8 cellular contexts compared by ENCODE assay signal in genomic region chr15:75203017-75203907, GRCh38. TPM values are rescaled to one million over a fixed set of nuclear protein-coding genes. Genes with fewer than 3 reads are reported as not detected.
DNase-seq lines count a peak whose midpoint lies in the region; ATAC-seq and TF ChIP-seq lines count a peak whose summit lies in the region.

No MANE protein-coding gene starts in this region.

- DNase-seq in RKO (ENCODE audit: low spot score) (peak; percentile 32), epithelial cell of prostate (ENCODE audit: low read depth, low spot score) (no peak), ovary (peak in 2 of 5 donors; percentile 56 to 58), cerebellar cortex (ENCODE audit: low spot score) (no peak), NOMO-1 (lab: John Stamatoyannopoulos, UW; ENCODE audit: unreplicated experiment in 2 of 2) (no peak), SHP77 treated with DMSO at 0.1 percent for 48 hours (lab: John Stamatoyannopoulos, UW) (no peak)

- H3K4me3 ChIP-seq in ovary, result peak overlapping the region; percentile 82

- intact Hi-C loops in ovary (cut with DNase I), result loop anchor here (2.0 to 10.0 kb wide), 4 partner anchors 160 to 418 kb away; partner anchors contain the start of genes CSK (in 1 of the 4) and RPP25 (in 1 of the 4)

- no peak for TF ChIP-seq EP300 in ovary (IDR thresholded peaks at IDR 0.05)

- H3K36me3 ChIP-seq in ES-I3 (ENCODE audit: insufficient read depth, low read length) (no peaks in the 10 kb centered on the region; the same call in 1 of the 2 replicates), ovary (no peaks in the 10 kb centered on the region)

- no peak for TF ChIP-seq CTCF in ovary (IDR thresholded peaks at IDR 0.05)

- H3K27me3 ChIP-seq in ovary, result no peaks in the 10 kb centered on the region

- TF ChIP-seq POLR2A in ovary (IDR thresholded peaks at IDR 0.05), result no peak

- H3K9ac ChIP-seq in ES-I3 (ENCODE audit: low read depth, low read length), result peak overlapping the region; percentile 91

- WGBS in ovary, 3 donors, result 4 to 6% (median 5%) methylated on average over 18 of the region's 18 CpGs

- ATAC-seq in GM21526 (IDR thresholded peaks at IDR 0.05; ENCODE audit: low FRiP score, unreplicated experiment), result no peak

- H3K27ac ChIP-seq in epithelial cell of prostate (peak overlapping the region; percentile 96), ovary (peak overlapping the region; percentile 77 to 90)

- H3K9me3 ChIP-seq in ES-I3 (ENCODE audit: control insufficient read depth, insufficient read depth, low read length), result no peaks in the 10 kb centered on the region
- H3K9me3 ChIP-seq in ovary, result no peaks in the 10 kb centered on the region

- H3K4me1 ChIP-seq in ES-I3 (ENCODE audit: insufficient read depth, low read length) (peaks cover 30% of the 10 kb centered on the region), ovary (ENCODE audit: insufficient read depth) (peaks cover 12% of the 10 kb centered on the region)

RNA-seq across cellular contexts. Expression of gene C15orf39, which starts 1.6 kb away (rescaled TPM):
- 10 to 100 TPM; 16.8 to 66.1 (median 46.4) TPM for total RNA-seq in ovary
- 10 to 100 TPM in 1 of 2 donors, 1 to 10 TPM in 1; 4.8 to 19.5 TPM for polyA plus RNA-seq in ovary

RNA-seq across cellular contexts. Expression of gene GOLGA6C, which starts 54.9 kb away (rescaled TPM):
- not detected for total RNA-seq in ovary
- not detected for polyA plus RNA-seq in ovary
